ENCODE assay signal across 8 cellular contexts in genomic region chr18:12744103-12744502, GRCh38.
DNase-seq lines count a peak whose midpoint lies in the region; ATAC-seq and TF ChIP-seq lines count a peak whose summit lies in the region.

No MANE protein-coding gene starts in this region.

- no peaks in the 10 kb centered on the region for H3F3A ChIP-seq in DOHH2 (ENCODE audit: control insufficient read depth, insufficient read depth)

- no peaks in the 10 kb centered on the region for H4K20me1 ChIP-seq in DOHH2 (ENCODE audit: control insufficient read depth, insufficient read depth, low read depth, low read length)
- no peaks in the 10 kb centered on the region for H4K20me1 ChIP-seq in KMS-11 (ENCODE audit: insufficient read depth)

- H3K27me3 ChIP-seq in DOHH2 (ENCODE audit: control insufficient read depth, low read length) (peaks cover 14% of the 10 kb centered on the region), KMS-11 (ENCODE audit: insufficient read depth, low read depth) (no peaks in the 10 kb centered on the region)

- no peak overlapping the region for H3K9ac ChIP-seq in KMS-11

- H3K27ac ChIP-seq in DOHH2 (ENCODE audit: low read depth, low read length): no peak overlapping the region
- H3K27ac ChIP-seq in KMS-11: no peak overlapping the region

- H2AFZ ChIP-seq in KMS-11 (ENCODE audit: low read depth): no peak overlapping the region

- H3K4me2 ChIP-seq in DOHH2 (ENCODE audit: low read length): no peak overlapping the region
- H3K4me2 ChIP-seq in KMS-11: no peak overlapping the region

- H3K9me2 ChIP-seq in DOHH2 (replicated peaks; ENCODE audit: control insufficient read depth, low read length): no peaks in the 10 kb centered on the region

- peak; percentile 88 for DNase-seq in fibroblast of mammary gland (ENCODE audit: low read depth)
- peak; percentile 67 for DNase-seq in pons (ENCODE audit: low spot score)
- no peak for DNase-seq in NK-92 treated with Interleukin-12 subunit alpha and Interleukin-12 subunit beta, amount 100 ng/mL, for 24 hours (lab: John Stamatoyannopoulos, UW)

- H3K9me3 ChIP-seq in DOHH2 (ENCODE audit: control insufficient read depth, insufficient read depth, low read length): no peaks in the 10 kb centered on the region

- H3K79me2 ChIP-seq in DOHH2 (ENCODE audit: control insufficient read depth, low read length) (no peaks in the 10 kb centered on the region), KMS-11 (ENCODE audit: insufficient read depth, low read depth) (no peaks in the 10 kb centered on the region)

- H3K4me1 ChIP-seq in DOHH2 (ENCODE audit: control insufficient read depth, low read length): no peaks in the 10 kb centered on the region
- H3K4me1 ChIP-seq in KMS-11 (ENCODE audit: low read depth, poor library complexity, severe bottlenecking): peaks cover 30% of the 10 kb centered on the region

- ATAC-seq in SK-N-SH treated with all-trans-retinoic acid at 6 μM for 48 hours: peak; percentile 95
- no peak for ATAC-seq in GM18868 (IDR thresholded peaks at IDR 0.05; ENCODE audit: unreplicated experiment)
- no peak for ATAC-seq in GM18909 (IDR thresholded peaks at IDR 0.05; ENCODE audit: poor library complexity, unreplicated experiment)

- H3K36me3 ChIP-seq in DOHH2 (ENCODE audit: control insufficient read depth, low read length) (no peaks in the 10 kb centered on the region), KMS-11 (ENCODE audit: insufficient read depth) (no peaks in the 10 kb centered on the region)

- H3K4me3 ChIP-seq in DOHH2 (ENCODE audit: low read length) (no peak overlapping the region), KMS-11 (IDR thresholded peaks at IDR 0.05; ENCODE audit: insufficient read depth, low read depth, low read length) (no peak overlapping the region), fibroblast of mammary gland (ENCODE audit: control insufficient read depth, low read depth, low read length) (no peak overlapping the region)

- peak; percentile 46 for TF ChIP-seq CTCF in DOHH2 (IDR thresholded peaks at IDR 0.05; ENCODE audit: low read depth, low read length, poor library complexity, severe bottlenecking)
- peak; percentile 74 for TF ChIP-seq CTCF in KMS-11 (conservative IDR thresholded peaks at IDR 0.05; ENCODE audit: low read depth, low read length)
- TF ChIP-seq CTCF in fibroblast of mammary gland (conservative IDR thresholded peaks at IDR 0.05; ENCODE audit: control insufficient read depth, insufficient read depth, low read depth, low read length): peak; percentile 74

TF ChIP-seq in SK-N-SH treated with all-trans-retinoic acid at 6 μM for 48 hours, 23 proteins besides CTCF, POLR2A, EP300 and RAD21:
- TF ChIP-seq CSDC2 (CRISPR knock-in tag; IDR thresholded peaks at IDR 0.05) (no peak), RARB (CRISPR knock-in tag; IDR thresholded peaks at IDR 0.05) (no peak), CREB5 (CRISPR knock-in tag; IDR thresholded peaks at IDR 0.05; ENCODE audit: low read depth) (no peak), POU6F1 (CRISPR knock-in tag; IDR thresholded peaks at IDR 0.05; ENCODE audit: borderline replicate concordance, low read depth) (no peak), ISL1 (CRISPR knock-in tag; IDR thresholded peaks at IDR 0.05) (no peak), ZNF70 (CRISPR knock-in tag; IDR thresholded peaks at IDR 0.05) (no peak), BACH2 (CRISPR knock-in tag; IDR thresholded peaks at IDR 0.05; ENCODE audit: borderline replicate concordance) (no peak), ZFP3 (CRISPR knock-in tag; IDR thresholded peaks at IDR 0.05) (no peak), ZNF565 (CRISPR knock-in tag; conservative IDR thresholded peaks at IDR 0.05; ENCODE audit: low read depth) (no peak)
